In the genomic region with DNA sequence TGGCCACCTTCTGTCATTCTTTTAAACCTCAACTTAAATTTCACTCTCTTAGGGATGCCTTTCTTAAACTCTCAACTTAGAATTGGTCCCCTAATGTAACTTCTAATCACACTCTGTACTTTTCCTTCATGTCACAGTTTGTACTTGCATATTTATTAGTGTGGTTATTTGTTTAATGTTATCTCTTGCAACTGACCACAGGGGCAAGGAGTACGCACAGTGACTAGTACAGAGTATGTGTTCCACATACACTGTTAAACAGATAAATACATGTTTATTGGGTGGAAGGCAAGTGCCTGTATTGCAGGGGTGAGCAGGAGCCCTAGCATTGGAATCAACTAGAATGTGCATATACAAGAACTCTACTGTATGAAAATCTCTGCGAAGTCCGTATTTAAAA, we compare ENCODE assay signal across 27 cellular contexts.
"Had no signal": no experiment of that assay in that cellular context is flagged by ENCODE, and none has a peak within 500 bp of the region (broad histone marks: within the 10 kb centered on the region; RNA-seq: fewer than 3 reads in every experiment).

No MANE protein-coding gene starts in this region.

- H3K36me3 ChIP-seq: gastroesophageal sphincter, heart left ventricle, pancreas, sigmoid colon, spleen, stomach, thoracic aorta, tibial nerve, upper lobe of left lung had no signal

- ATAC-seq: esophagus mucosa, foreskin keratinocyte, gastroesophageal sphincter, heart left ventricle, left lobe of liver, natural killer cell, pancreas, right cardiac atrium had no signal

- H3K4me3 Mint-ChIP-seq: natural killer cell had no signal

- H3K4me1 ChIP-seq: foreskin keratinocyte, gastroesophageal sphincter, sigmoid colon, spleen had no signal

- H3K27ac Mint-ChIP-seq: natural killer cell, progenitor cell of endocrine pancreas had no signal

- H3K36me3 Mint-ChIP-seq: natural killer cell had no signal

- H3K27me3 ChIP-seq: foreskin keratinocyte, gastroesophageal sphincter, heart left ventricle, hepatocyte, pancreas, sigmoid colon, stomach, tibial nerve, upper lobe of left lung had no signal

- H3K4me3 ChIP-seq: dorsolateral prefrontal cortex, gastroesophageal sphincter, heart left ventricle, hepatocyte, pancreas, sigmoid colon, spleen, stomach, thoracic aorta, tibial nerve, upper lobe of left lung had no signal

- DNase-seq: caudate nucleus; cerebellar nuclear complex; dorsolateral prefrontal cortex; effector CD4-positive, alpha-beta T cell; foreskin keratinocyte; heart left ventricle; kidney; mammary epithelial cell; natural killer cell; occipital lobe; pancreas; right cardiac atrium; sigmoid colon; spleen; stimulated activated CD4-positive, alpha-beta T cell treated with anti-CD3 and anti-CD28 coated beads, Interleukin-4, amount 100 ng/mL, for 1 hour; stimulated activated CD8-positive, alpha-beta memory T cell treated with anti-CD3 and anti-CD28 coated beads, Interleukin-4, amount 100 ng/mL, for 48 hours; stimulated activated naive CD4-positive, alpha-beta T cell; stomach; upper lobe of left lung had no signal

- H3K4me1 Mint-ChIP-seq: natural killer cell had no signal

- H3K27ac ChIP-seq: dorsolateral prefrontal cortex, epithelial cell of prostate, foreskin keratinocyte, gastroesophageal sphincter, heart left ventricle, hepatocyte, pancreas, sigmoid colon, spleen, stomach, thoracic aorta, tibial nerve, upper lobe of left lung had no signal

- H3K9me3 ChIP-seq: pancreas, sigmoid colon, thoracic aorta had no signal
